In genomic region chr3:159191454-159191853, GRCh38 we compare ENCODE assay signal across 15 cellular contexts.
DNase-seq lines count a peak whose midpoint lies in the region; ATAC-seq and TF ChIP-seq lines count a peak whose summit lies in the region.
"Had no signal": no experiment of that assay in that cellular context is flagged by ENCODE, and none has a peak within 500 bp of the region (broad histone marks: within the 10 kb centered on the region; RNA-seq: fewer than 3 reads in every experiment).

No MANE protein-coding gene starts in this region.

- ATAC-seq in left lung (peak; percentile 13), aorta (ENCODE audit: low FRiP score) (no peak), GM19351 (IDR thresholded peaks at IDR 0.05; ENCODE audit: unreplicated experiment) (no peak)

- H3K27me3 ChIP-seq in left lung (no peaks in the 10 kb centered on the region), aorta (ENCODE audit: control insufficient read depth in 1 of 2, insufficient read depth in 2 of 2, low read length in 1 of 2) (peaks cover 0 to 2% of the 10 kb centered on the region in 2 donors)
- H3K27me3 ChIP-seq: colonic mucosa, esophagus squamous epithelium, testis had no signal

- H3K9me3 ChIP-seq in left lung (peaks cover 0 to 3% of the 10 kb centered on the region in 2 donors), aorta (ENCODE audit: control insufficient read depth, low read length) (peaks cover 2% of the 10 kb centered on the region)
- H3K9me3 ChIP-seq: colonic mucosa, esophagus squamous epithelium, testis had no signal

- DNase-seq in AG10803 (ENCODE audit: low read depth) (peak; percentile 52), LHCN-M2 (ENCODE audit: low read depth) (peak; percentile 70), astrocyte of the spinal cord (ENCODE audit: low read depth, low spot score) (peak; percentile 78), left lung (no peak), NCI-H187 treated with DMSO at 0.1 percent for 48 hours (lab: John Stamatoyannopoulos, UW) (no peak), aorta (no peak), activated T-cell treated with anti-CD3 and anti-CD28 coated beads for 4 hours (no peak)
- DNase-seq: activated naive CD8-positive, alpha-beta T cell treated with anti-CD3 and anti-CD28 coated beads, Interleukin-2, amount 10 ng/mL, durations not matched to agents 7 days and 5 days; activated T-cell treated with anti-CD3 and anti-CD28 coated beads, Interleukin-2, amount 50 U/mL, for 1 hour; colonic mucosa; esophagus squamous epithelium; midbrain; NCI-H345; testis had no signal

- H3K36me3 ChIP-seq in left lung (no peaks in the 10 kb centered on the region), aorta (ENCODE audit: control insufficient read depth in 1 of 2, insufficient read depth in 2 of 2, low read length in 1 of 2) (no peaks in the 10 kb centered on the region)
- H3K36me3 ChIP-seq: colonic mucosa, esophagus squamous epithelium had no signal

- no peaks in the 10 kb centered on the region for H3K4me1 ChIP-seq in left lung
- H3K4me1 ChIP-seq in aorta (ENCODE audit: control insufficient read depth in 1 of 2, insufficient read depth in 2 of 2, low read length in 2 of 2): no peaks in the 10 kb centered on the region
- H3K4me1 ChIP-seq: colonic mucosa, testis had no signal

- in situ Hi-C loops in astrocyte of the spinal cord (cut with HindIII; ENCODE audit: low sequenced_read_pairs): no loop called here

- intact Hi-C loops in left lung (cut with DNase I): no loop called here
- intact Hi-C loops in aorta (cut with DNase I): no loop called here

- TF ChIP-seq CTCF in AG10803 (conservative IDR thresholded peaks at IDR 0.05; ENCODE audit: low read length): no peak
- no peak for TF ChIP-seq CTCF in astrocyte of the spinal cord (IDR thresholded peaks at IDR 0.05; ENCODE audit: low read depth, low read length)
- no peak for TF ChIP-seq CTCF in left lung (IDR thresholded peaks at IDR 0.05)

- H3K4me3 ChIP-seq in AG10803 (ENCODE audit: low read length) (no peak overlapping the region), astrocyte of the spinal cord (ENCODE audit: low read depth, low read length) (no peak overlapping the region), left lung (no peak overlapping the region), aorta (ENCODE audit: low read length in 2 of 2) (no peak overlapping the region)
- H3K4me3 ChIP-seq: colonic mucosa, esophagus squamous epithelium, testis had no signal

- WGBS in aorta, 2 donors: 17 to 26% methylated on average over 4 of the region's 4 CpGs

- H3K27ac ChIP-seq in left lung (no peak overlapping the region), aorta (ENCODE audit: low read depth in 1 of 2, low read length in 2 of 2) (no peak overlapping the region)
- H3K27ac ChIP-seq: colonic mucosa, esophagus squamous epithelium, testis had no signal

Comparison
In these comparisons a context has a peak if more than half of its experiments do, and no peak if none do; other contexts are left out.
1. DNase-seq: peak in AG10803 (single experiment), LHCN-M2 (single experiment) and astrocyte of the spinal cord (single experiment); none in left lung (0 of 2), NCI-H187 treated with DMSO at 0.1 percent for 48 hours (single experiment), aorta (0 of 2) and activated T-cell treated with anti-CD3 and anti-CD28 coated beads for 4 hours (single experiment).